1 cellular context compared by ENCODE assay signal in the genomic region with DNA sequence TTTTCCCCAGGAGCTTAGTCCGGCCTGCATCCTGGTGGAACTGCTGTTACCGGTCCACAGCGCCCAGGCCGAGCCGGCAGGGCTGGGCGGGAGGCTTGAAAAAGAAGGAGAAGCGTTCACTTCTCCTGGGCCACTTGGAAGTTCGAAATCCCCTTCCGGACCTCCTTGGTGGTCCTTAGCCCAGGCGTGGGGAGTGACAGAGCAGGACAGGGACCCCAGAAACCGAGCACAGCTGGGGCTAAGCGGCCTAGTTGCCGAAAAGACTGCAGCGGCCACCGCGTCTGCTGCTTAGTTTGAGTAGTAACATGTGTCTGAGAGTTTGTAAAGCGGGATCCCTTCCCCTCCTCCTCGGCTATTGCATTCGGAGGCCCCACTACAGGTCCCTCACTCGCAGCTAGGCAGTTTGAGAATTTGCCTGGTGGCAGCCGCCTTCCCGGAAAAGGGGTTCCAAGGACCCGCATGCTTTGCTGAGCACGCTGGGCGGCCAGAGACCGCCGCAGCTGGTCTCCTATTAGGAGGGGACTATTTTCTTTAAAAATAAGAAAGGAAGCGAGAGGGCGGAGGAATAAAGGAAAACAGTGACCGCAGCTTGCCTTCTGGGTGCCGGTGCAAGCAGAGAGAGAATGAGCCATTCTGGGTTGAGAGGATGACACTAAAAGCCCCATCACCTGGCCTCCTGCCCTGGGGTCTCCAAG.
A peak's percentile ranks its signal among the peaks of the same experiment; 100 is the strongest.
TF ChIP-seq lines count a peak whose summit lies in the region.

No MANE protein-coding gene starts in this region.

TF ChIP-seq in H1, 55 proteins besides CTCF, POLR2A, EP300 and RAD21:
- TF ChIP-seq SUZ12 (IDR thresholded peaks at IDR 0.05; ENCODE audit: low read length) (peak; percentile 95), EZH2 (IDR thresholded peaks at IDR 0.05; ENCODE audit: low read depth, low read length, severe bottlenecking) (peak; percentile 98), NANOG (IDR thresholded peaks at IDR 0.05; ENCODE audit: insufficient read depth, low read depth, low read length, poor library complexity, severe bottlenecking) (no peak), CBX8 (IDR thresholded peaks at IDR 0.05; ENCODE audit: borderline replicate concordance, low read depth, low read length) (0 out of 2 replicates have a peak, but pooled peaks have one; percentile 2)
